In the genomic region with DNA sequence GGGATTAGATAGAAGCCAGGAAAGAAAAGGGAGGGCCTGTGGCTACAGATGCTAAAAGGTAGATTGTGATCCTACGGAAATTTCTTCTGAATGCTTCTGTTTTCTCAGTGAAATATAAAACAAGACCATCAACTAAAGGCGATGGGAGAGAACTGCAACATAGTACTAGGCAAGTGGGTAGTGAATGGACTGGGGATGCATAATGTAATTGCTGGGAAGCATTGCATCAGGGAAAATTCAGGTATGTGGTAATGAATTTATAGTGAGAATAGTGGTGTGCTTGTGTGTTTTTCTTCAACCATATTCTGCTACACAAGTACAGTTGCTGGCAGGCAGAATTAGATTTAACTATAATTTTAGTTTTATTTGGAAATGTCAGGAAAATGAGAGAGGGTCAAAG, we compare ENCODE assay signal across 2 cellular contexts.
TF ChIP-seq lines count a peak whose summit lies in the region.

No MANE protein-coding gene starts in this region.

TF ChIP-seq in GM23338, 12 proteins besides CTCF, POLR2A, EP300 and RAD21 (continued from another document):
- TF ChIP-seq, protein P1, sequence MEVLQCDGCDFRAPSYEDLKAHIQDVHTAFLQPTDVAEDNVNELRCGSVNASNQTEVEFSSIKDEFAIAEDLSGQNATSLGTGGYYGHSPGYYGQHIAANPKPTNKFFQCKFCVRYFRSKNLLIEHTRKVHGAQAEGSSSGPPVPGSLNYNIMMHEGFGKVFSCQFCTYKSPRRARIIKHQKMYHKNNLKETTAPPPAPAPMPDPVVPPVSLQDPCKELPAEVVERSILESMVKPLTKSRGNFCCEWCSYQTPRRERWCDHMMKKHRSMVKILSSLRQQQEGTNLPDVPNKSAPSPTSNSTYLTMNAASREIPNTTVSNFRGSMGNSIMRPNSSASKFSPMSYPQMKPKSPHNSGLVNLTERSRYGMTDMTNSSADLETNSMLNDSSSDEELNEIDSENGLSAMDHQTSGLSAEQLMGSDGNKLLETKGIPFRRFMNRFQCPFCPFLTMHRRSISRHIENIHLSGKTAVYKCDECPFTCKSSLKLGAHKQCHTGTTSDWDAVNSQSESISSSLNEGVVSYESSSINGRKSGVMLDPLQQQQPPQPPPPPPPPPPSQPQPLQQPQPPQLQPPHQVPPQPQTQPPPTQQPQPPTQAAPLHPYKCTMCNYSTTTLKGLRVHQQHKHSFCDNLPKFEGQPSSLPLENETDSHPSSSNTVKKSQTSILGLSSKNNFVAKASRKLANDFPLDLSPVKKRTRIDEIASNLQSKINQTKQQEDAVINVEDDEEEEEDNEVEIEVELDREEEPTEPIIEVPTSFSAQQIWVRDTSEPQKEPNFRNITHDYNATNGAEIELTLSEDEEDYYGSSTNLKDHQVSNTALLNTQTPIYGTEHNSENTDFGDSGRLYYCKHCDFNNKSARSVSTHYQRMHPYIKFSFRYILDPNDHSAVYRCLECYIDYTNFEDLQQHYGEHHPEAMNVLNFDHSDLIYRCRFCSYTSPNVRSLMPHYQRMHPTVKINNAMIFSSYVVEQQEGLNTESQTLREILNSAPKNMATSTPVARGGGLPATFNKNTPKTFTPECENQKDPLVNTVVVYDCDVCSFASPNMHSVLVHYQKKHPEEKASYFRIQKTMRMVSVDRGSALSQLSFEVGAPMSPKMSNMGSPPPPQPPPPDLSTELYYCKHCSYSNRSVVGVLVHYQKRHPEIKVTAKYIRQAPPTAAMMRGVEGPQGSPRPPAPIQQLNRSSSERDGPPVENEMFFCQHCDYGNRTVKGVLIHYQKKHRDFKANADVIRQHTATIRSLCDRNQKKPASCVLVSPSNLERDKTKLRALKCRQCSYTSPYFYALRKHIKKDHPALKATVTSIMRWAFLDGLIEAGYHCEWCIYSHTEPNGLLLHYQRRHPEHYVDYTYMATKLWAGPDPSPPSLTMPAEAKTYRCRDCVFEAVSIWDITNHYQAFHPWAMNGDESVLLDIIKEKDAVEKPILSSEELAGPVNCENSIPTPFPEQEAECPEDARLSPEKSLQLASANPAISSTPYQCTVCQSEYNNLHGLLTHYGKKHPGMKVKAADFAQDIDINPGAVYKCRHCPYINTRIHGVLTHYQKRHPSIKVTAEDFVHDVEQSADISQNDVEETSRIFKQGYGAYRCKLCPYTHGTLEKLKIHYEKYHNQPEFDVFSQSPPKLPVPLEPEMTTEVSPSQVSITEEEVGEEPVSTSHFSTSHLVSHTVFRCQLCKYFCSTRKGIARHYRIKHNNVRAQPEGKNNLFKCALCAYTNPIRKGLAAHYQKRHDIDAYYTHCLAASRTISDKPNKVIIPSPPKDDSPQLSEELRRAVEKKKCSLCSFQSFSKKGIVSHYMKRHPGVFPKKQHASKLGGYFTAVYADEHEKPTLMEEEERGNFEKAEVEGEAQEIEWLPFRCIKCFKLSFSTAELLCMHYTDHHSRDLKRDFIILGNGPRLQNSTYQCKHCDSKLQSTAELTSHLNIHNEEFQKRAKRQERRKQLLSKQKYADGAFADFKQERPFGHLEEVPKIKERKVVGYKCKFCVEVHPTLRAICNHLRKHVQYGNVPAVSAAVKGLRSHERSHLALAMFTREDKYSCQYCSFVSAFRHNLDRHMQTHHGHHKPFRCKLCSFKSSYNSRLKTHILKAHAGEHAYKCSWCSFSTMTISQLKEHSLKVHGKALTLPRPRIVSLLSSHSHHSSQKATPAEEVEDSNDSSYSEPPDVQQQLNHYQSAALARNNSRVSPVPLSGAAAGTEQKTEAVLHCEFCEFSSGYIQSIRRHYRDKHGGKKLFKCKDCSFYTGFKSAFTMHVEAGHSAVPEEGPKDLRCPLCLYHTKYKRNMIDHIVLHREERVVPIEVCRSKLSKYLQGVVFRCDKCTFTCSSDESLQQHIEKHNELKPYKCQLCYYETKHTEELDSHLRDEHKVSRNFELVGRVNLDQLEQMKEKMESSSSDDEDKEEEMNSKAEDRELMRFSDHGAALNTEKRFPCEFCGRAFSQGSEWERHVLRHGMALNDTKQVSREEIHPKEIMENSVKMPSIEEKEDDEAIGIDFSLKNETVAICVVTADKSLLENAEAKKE (CRISPR knock-in tag; IDR thresholded peaks at IDR 0.05) = no peak
- TF ChIP-seq EZH2phosphoT487 (IDR thresholded peaks at IDR 0.05; ENCODE audit: unreplicated experiment) = no peak
- TF ChIP-seq, protein P2, sequence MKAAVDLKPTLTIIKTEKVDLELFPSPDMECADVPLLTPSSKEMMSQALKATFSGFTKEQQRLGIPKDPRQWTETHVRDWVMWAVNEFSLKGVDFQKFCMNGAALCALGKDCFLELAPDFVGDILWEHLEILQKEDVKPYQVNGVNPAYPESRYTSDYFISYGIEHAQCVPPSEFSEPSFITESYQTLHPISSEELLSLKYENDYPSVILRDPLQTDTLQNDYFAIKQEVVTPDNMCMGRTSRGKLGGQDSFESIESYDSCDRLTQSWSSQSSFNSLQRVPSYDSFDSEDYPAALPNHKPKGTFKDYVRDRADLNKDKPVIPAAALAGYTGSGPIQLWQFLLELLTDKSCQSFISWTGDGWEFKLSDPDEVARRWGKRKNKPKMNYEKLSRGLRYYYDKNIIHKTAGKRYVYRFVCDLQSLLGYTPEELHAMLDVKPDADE (IDR thresholded peaks at IDR 0.05) = no peak
- no peak for TF ChIP-seq ZNF114 (CRISPR knock-in tag; IDR thresholded peaks at IDR 0.05)
- TF ChIP-seq EZH2 (IDR thresholded peaks at IDR 0.05; ENCODE audit: low read depth, unreplicated experiment) = no peak
- no peak for TF ChIP-seq JUNB (IDR thresholded peaks at IDR 0.05; ENCODE audit: unreplicated experiment)
- TF ChIP-seq, protein P3, sequence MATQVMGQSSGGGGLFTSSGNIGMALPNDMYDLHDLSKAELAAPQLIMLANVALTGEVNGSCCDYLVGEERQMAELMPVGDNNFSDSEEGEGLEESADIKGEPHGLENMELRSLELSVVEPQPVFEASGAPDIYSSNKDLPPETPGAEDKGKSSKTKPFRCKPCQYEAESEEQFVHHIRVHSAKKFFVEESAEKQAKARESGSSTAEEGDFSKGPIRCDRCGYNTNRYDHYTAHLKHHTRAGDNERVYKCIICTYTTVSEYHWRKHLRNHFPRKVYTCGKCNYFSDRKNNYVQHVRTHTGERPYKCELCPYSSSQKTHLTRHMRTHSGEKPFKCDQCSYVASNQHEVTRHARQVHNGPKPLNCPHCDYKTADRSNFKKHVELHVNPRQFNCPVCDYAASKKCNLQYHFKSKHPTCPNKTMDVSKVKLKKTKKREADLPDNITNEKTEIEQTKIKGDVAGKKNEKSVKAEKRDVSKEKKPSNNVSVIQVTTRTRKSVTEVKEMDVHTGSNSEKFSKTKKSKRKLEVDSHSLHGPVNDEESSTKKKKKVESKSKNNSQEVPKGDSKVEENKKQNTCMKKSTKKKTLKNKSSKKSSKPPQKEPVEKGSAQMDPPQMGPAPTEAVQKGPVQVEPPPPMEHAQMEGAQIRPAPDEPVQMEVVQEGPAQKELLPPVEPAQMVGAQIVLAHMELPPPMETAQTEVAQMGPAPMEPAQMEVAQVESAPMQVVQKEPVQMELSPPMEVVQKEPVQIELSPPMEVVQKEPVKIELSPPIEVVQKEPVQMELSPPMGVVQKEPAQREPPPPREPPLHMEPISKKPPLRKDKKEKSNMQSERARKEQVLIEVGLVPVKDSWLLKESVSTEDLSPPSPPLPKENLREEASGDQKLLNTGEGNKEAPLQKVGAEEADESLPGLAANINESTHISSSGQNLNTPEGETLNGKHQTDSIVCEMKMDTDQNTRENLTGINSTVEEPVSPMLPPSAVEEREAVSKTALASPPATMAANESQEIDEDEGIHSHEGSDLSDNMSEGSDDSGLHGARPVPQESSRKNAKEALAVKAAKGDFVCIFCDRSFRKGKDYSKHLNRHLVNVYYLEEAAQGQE (IDR thresholded peaks at IDR 0.05; ENCODE audit: unreplicated experiment) = no peak
- TF ChIP-seq ZNF331 (CRISPR knock-in tag; IDR thresholded peaks at IDR 0.05; ENCODE audit: low read depth) = no peak
- TF ChIP-seq POLR2AphosphoS5 (IDR thresholded peaks at IDR 0.05; ENCODE audit: low read depth) = no peak

TF ChIP-seq in WTC11, 78 proteins besides CTCF, POLR2A, EP300 and RAD21:
- TF ChIP-seq, protein P4, sequence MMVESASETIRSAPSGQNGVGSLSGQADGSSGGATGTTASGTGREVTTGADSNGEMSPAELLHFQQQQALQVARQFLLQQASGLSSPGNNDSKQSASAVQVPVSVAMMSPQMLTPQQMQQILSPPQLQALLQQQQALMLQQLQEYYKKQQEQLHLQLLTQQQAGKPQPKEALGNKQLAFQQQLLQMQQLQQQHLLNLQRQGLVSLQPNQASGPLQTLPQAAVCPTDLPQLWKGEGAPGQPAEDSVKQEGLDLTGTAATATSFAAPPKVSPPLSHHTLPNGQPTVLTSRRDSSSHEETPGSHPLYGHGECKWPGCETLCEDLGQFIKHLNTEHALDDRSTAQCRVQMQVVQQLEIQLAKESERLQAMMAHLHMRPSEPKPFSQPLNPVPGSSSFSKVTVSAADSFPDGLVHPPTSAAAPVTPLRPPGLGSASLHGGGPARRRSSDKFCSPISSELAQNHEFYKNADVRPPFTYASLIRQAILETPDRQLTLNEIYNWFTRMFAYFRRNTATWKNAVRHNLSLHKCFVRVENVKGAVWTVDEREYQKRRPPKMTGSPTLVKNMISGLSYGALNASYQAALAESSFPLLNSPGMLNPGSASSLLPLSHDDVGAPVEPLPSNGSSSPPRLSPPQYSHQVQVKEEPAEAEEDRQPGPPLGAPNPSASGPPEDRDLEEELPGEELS (CRISPR knock-in tag; IDR thresholded peaks at IDR 0.05) = no peak
- TF ChIP-seq TEAD1 (CRISPR knock-in tag; IDR thresholded peaks at IDR 0.05) (no peak), RELA (CRISPR knock-in tag; IDR thresholded peaks at IDR 0.05; ENCODE audit: borderline replicate concordance) (no peak), GABPB1 (CRISPR knock-in tag; IDR thresholded peaks at IDR 0.05) (peak; percentile 69)
